ENCODE assay signal across 15 cellular contexts in the genomic region with DNA sequence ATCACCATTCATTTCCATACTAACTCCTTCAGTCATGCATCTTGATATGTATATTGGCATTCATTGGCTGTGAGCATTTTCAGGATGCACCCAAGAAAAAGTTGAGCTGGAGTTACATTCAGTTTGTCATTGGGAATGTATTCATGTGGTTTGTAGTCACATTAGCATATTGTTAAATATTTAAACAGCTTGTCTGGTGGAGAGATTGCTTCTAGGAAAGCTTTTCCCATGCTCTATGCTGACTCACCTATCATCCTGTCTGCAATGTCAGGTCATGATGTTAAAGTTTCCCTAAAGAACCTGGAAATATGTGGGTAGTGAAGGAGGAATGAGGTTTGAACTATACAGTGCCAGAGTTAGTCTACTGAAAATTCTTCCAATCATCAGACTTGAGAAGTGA.
"Had no signal": no experiment of that assay in that cellular context is flagged by ENCODE, and none has a peak within 500 bp of the region (broad histone marks: within the 10 kb centered on the region; RNA-seq: fewer than 3 reads in every experiment).

No MANE protein-coding gene starts in this region.

- H3K36me3 Mint-ChIP-seq: WTC11 had no signal

- H3K4me1 Mint-ChIP-seq: activated CD4-positive, alpha-beta memory T cell treated with anti-CD3 and anti-CD28 coated beads, Interleukin-2, amount 10 ng/mL, durations not matched to agents 7 days and 5 days had no signal

- H3K4me3 ChIP-seq: adrenal gland, colonic mucosa, heart right ventricle, left ventricle myocardium inferior, thoracic aorta had no signal

- H3K4me3 Mint-ChIP-seq: activated CD4-positive, alpha-beta memory T cell treated with anti-CD3 and anti-CD28 coated beads, Interleukin-2, amount 10 ng/mL, durations not matched to agents 7 days and 5 days; activated T-cell treated with anti-CD3 and anti-CD28 coated beads, Interleukin-2, amount 50 U/mL, for 24 hours; WTC11 had no signal

- H3K4me1 ChIP-seq: adrenal gland, colonic mucosa, heart right ventricle, left ventricle myocardium inferior had no signal

- H3K27ac ChIP-seq: adrenal gland, colonic mucosa, heart right ventricle, left ventricle myocardium inferior, thoracic aorta had no signal

- FAIRE-seq: TTC549 had no signal

- DNase-seq: activated CD4-positive, alpha-beta memory T cell treated with anti-CD3 and anti-CD28 coated beads, Interleukin-2, amount 10 ng/mL, durations not matched to agents 7 days and 5 days; activated CD4-positive, alpha-beta T cell treated with anti-CD3 and anti-CD28 coated beads for 4 hours; activated effector memory CD4-positive, alpha-beta T cell treated with Interleukin-2 at 50 U/mL for 16 hours; activated naive CD4-positive, alpha-beta T cell treated with anti-CD3 and anti-CD28 coated beads, Interleukin-2, amount 50 U/mL, for 16 hours; activated T-cell treated with anti-CD3 and anti-CD28 coated beads, Interleukin-2, amount 50 U/mL, for 24 hours; adrenal gland; colonic mucosa; heart right ventricle; islet precursor cell; left ventricle myocardium inferior; stimulated activated CD4-positive, alpha-beta T cell treated with anti-CD3 and anti-CD28 coated beads, Interleukin-1b, Interleukin-23, amount 100 ng/mL, for 48 hours; T-helper 2 cell had no signal

- ATAC-seq: heart right ventricle had no signal

- H3K36me3 ChIP-seq: adrenal gland, colonic mucosa, heart right ventricle, left ventricle myocardium inferior, thoracic aorta had no signal

- H3K27me3 Mint-ChIP-seq: activated CD4-positive, alpha-beta memory T cell treated with anti-CD3 and anti-CD28 coated beads, Interleukin-2, amount 10 ng/mL, durations not matched to agents 7 days and 5 days; activated T-cell treated with anti-CD3 and anti-CD28 coated beads, Interleukin-2, amount 50 U/mL, for 24 hours had no signal

- H3K27ac Mint-ChIP-seq: activated CD4-positive, alpha-beta memory T cell treated with anti-CD3 and anti-CD28 coated beads, Interleukin-2, amount 10 ng/mL, durations not matched to agents 7 days and 5 days; activated T-cell treated with anti-CD3 and anti-CD28 coated beads, Interleukin-2, amount 50 U/mL, for 24 hours; WTC11 had no signal

- H3K27me3 ChIP-seq: adrenal gland, colonic mucosa, heart right ventricle had no signal

- H3K9me3 ChIP-seq: adrenal gland, colonic mucosa, left ventricle myocardium inferior, thoracic aorta had no signal
